Comparison of ENCODE assay signal across 2 cellular contexts in the genomic region with DNA sequence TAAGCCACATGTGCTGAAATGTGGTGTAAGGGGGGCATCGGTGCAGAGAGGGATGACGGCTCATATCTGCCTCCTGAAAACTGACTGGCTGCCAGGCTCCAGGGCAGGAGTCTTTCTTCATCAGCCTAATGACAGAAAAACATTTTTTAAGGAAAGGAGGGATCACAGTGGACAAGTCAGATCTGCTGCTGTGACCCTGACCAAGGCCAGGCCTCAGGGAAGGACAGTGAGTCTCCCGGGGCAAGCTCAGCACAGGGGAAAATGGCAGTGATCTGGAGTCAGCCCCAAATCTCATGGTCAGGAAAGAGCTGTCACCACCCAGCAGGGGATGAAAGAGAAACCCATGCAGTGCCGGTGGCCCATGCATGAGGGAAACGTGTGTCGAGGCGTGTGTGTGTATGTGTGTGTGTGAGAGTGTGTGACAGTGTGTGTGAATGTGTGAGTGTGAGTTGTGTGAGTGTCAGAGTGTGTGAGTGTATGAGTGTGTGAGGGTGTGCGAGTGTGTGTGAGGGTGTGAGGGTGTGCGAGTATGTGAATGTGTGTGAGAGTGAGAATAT.
TF ChIP-seq lines count a peak whose summit lies in the region.

No MANE protein-coding gene starts in this region.

TF ChIP-seq in GM12878, 131 proteins besides CTCF, POLR2A, EP300 and RAD21 (continued from another document):
- TF ChIP-seq, protein P1, sequence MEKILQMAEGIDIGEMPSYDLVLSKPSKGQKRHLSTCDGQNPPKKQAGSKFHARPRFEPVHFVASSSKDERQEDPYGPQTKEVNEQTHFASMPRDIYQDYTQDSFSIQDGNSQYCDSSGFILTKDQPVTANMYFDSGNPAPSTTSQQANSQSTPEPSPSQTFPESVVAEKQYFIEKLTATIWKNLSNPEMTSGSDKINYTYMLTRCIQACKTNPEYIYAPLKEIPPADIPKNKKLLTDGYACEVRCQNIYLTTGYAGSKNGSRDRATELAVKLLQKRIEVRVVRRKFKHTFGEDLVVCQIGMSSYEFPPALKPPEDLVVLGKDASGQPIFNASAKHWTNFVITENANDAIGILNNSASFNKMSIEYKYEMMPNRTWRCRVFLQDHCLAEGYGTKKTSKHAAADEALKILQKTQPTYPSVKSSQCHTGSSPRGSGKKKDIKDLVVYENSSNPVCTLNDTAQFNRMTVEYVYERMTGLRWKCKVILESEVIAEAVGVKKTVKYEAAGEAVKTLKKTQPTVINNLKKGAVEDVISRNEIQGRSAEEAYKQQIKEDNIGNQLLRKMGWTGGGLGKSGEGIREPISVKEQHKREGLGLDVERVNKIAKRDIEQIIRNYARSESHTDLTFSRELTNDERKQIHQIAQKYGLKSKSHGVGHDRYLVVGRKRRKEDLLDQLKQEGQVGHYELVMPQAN (conservative IDR thresholded peaks at IDR 0.05), result no peak
- TF ChIP-seq, protein P2, sequence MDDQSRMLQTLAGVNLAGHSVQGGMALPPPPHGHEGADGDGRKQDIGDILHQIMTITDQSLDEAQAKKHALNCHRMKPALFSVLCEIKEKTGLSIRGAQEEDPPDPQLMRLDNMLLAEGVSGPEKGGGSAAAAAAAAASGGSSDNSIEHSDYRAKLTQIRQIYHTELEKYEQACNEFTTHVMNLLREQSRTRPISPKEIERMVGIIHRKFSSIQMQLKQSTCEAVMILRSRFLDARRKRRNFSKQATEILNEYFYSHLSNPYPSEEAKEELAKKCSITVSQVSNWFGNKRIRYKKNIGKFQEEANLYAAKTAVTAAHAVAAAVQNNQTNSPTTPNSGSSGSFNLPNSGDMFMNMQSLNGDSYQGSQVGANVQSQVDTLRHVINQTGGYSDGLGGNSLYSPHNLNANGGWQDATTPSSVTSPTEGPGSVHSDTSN (IDR thresholded peaks at IDR 0.05; ENCODE audit: insufficient replicate concordance, low read depth, low read length), result peak; percentile 6

TF ChIP-seq in liver, 16 proteins besides CTCF, POLR2A, EP300 and RAD21 (continued from another document):
- TF ChIP-seq, protein P3, sequence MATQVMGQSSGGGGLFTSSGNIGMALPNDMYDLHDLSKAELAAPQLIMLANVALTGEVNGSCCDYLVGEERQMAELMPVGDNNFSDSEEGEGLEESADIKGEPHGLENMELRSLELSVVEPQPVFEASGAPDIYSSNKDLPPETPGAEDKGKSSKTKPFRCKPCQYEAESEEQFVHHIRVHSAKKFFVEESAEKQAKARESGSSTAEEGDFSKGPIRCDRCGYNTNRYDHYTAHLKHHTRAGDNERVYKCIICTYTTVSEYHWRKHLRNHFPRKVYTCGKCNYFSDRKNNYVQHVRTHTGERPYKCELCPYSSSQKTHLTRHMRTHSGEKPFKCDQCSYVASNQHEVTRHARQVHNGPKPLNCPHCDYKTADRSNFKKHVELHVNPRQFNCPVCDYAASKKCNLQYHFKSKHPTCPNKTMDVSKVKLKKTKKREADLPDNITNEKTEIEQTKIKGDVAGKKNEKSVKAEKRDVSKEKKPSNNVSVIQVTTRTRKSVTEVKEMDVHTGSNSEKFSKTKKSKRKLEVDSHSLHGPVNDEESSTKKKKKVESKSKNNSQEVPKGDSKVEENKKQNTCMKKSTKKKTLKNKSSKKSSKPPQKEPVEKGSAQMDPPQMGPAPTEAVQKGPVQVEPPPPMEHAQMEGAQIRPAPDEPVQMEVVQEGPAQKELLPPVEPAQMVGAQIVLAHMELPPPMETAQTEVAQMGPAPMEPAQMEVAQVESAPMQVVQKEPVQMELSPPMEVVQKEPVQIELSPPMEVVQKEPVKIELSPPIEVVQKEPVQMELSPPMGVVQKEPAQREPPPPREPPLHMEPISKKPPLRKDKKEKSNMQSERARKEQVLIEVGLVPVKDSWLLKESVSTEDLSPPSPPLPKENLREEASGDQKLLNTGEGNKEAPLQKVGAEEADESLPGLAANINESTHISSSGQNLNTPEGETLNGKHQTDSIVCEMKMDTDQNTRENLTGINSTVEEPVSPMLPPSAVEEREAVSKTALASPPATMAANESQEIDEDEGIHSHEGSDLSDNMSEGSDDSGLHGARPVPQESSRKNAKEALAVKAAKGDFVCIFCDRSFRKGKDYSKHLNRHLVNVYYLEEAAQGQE (IDR thresholded peaks at IDR 0.05), result no peak
- TF ChIP-seq FOXA2 (IDR thresholded peaks at IDR 0.05), result no peak
- TF ChIP-seq, protein P4, sequence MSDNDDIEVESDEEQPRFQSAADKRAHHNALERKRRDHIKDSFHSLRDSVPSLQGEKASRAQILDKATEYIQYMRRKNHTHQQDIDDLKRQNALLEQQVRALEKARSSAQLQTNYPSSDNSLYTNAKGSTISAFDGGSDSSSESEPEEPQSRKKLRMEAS (IDR thresholded peaks at IDR 0.05), result no peak
- no peak for TF ChIP-seq HNF4A (conservative IDR thresholded peaks at IDR 0.05)
- TF ChIP-seq EGR1 (IDR thresholded peaks at IDR 0.05; ENCODE audit: low read depth in 2 of 2), result no peak
- TF ChIP-seq FOXA1 (IDR thresholded peaks at IDR 0.05), result no peak
- no peak for TF ChIP-seq TAF1 (conservative IDR thresholded peaks at IDR 0.05)
- TF ChIP-seq, protein P5, sequence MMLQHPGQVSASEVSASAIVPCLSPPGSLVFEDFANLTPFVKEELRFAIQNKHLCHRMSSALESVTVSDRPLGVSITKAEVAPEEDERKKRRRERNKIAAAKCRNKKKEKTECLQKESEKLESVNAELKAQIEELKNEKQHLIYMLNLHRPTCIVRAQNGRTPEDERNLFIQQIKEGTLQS (IDR thresholded peaks at IDR 0.05), result no peak
- TF ChIP-seq JUND (IDR thresholded peaks at IDR 0.05), result no peak
- no peak for TF ChIP-seq SP1 (IDR thresholded peaks at IDR 0.05)
- TF ChIP-seq HNF4G (IDR thresholded peaks at IDR 0.05), result no peak
- no peak for TF ChIP-seq GABPA (IDR thresholded peaks at IDR 0.05 in 1 of 2, conservative IDR thresholded peaks at IDR 0.05 in 1 of 2)
- TF ChIP-seq NR2F2 (IDR thresholded peaks at IDR 0.05), result no peak
- TF ChIP-seq, protein P6, sequence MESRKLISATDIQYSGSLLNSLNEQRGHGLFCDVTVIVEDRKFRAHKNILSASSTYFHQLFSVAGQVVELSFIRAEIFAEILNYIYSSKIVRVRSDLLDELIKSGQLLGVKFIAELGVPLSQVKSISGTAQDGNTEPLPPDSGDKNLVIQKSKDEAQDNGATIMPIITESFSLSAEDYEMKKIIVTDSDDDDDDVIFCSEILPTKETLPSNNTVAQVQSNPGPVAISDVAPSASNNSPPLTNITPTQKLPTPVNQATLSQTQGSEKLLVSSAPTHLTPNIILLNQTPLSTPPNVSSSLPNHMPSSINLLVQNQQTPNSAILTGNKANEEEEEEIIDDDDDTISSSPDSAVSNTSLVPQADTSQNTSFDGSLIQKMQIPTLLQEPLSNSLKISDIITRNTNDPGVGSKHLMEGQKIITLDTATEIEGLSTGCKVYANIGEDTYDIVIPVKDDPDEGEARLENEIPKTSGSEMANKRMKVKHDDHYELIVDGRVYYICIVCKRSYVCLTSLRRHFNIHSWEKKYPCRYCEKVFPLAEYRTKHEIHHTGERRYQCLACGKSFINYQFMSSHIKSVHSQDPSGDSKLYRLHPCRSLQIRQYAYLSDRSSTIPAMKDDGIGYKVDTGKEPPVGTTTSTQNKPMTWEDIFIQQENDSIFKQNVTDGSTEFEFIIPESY (IDR thresholded peaks at IDR 0.05), result no peak
